In genomic region chr11:27233654-27234042, GRCh38 we compare ENCODE assay signal across 10 cellular contexts.
DNase-seq lines count a peak whose midpoint lies in the region; ATAC-seq and TF ChIP-seq lines count a peak whose summit lies in the region.
"Had no signal": no experiment of that assay in that cellular context is flagged by ENCODE, and none has a peak within 500 bp of the region (broad histone marks: within the 10 kb centered on the region; RNA-seq: fewer than 3 reads in every experiment).

No MANE protein-coding gene starts in this region.

- H3K27me3 ChIP-seq in Panc1 (ENCODE audit: control insufficient read depth, insufficient read depth, low read length), result no peaks in the 10 kb centered on the region

- no peaks in the 10 kb centered on the region for H3K36me3 ChIP-seq in Panc1 (ENCODE audit: control insufficient read depth, insufficient read depth, low read length)

- in situ Hi-C loops in Panc1 (cut with HindIII; ENCODE audit: low pct_unique_long_range_greater_than_20kb, low sequenced_read_pairs), result no loop called here

- intact Hi-C loops in Panc1 (cut with micrococcal nuclease; ENCODE audit: unreplicated experiment), result no loop called here

- H3K9me3 ChIP-seq in Panc1 (ENCODE audit: control insufficient read depth, insufficient read depth, low read depth, low read length), result no peaks in the 10 kb centered on the region

- POLR2A ChIA-PET in Panc1 (lab: Charles Lee), result no interaction called here

- peaks cover 16% of the 10 kb centered on the region for H3K4me1 ChIP-seq in Panc1 (ENCODE audit: control insufficient read depth, insufficient read depth, low read length)

- no peak overlapping the region for H3K4me3 ChIP-seq in Panc1 (ENCODE audit: low read depth in 2 of 2, low read length in 2 of 2)

- no peak for TF ChIP-seq CTCF in Panc1 (IDR thresholded peaks at IDR 0.05)

- no TSS peak for BruUV-seq in Panc1 (replicated peaks; lab: Mats Ljungman, UMichigan)

- DNase-seq in Panc1 (ENCODE audit: low read depth, low spot score) (no peak), pons (ENCODE audit: low spot score) (peak; percentile 28), RPMI8226 (no peak), NCI-H510A treated with DMSO at 0.1 percent for 48 hours (lab: John Stamatoyannopoulos, UW) (no peak), amygdala (lab: John Stamatoyannopoulos, UW) (no peak)
- no peak for DNase-seq in activated CD8-positive, alpha-beta memory T cell treated with anti-CD3 and anti-CD28 coated beads, Interleukin-2, amount 50 U/mL, for 4 hours
- DNase-seq: activated naive CD8-positive, alpha-beta T cell treated with anti-CD3 and anti-CD28 coated beads, Interleukin-2, amount 10 ng/mL, durations not matched to agents 7 days and 5 days; NK-92 treated with Interleukin-12 subunit alpha and Interleukin-12 subunit beta, amount 100 ng/mL, for 24 hours had no signal

- ATAC-seq in GM18873 (IDR thresholded peaks at IDR 0.05; ENCODE audit: low FRiP score, unreplicated experiment) (peak; percentile 19), HG02678 (IDR thresholded peaks at IDR 0.05; ENCODE audit: unreplicated experiment) (peak; percentile 21), Panc1 (peak; percentile 28; the same call in 1 of the 2 replicates)

- CTCF ChIA-PET in Panc1 (lab: Charles Lee), result interaction anchor here (0.6 kb wide), 1 partner anchor 327 kb away, joined by 4 read pairs; no protein-coding TSS in a partner anchor

- peak overlapping the region; percentile 54 for H3K27ac ChIP-seq in Panc1 (ENCODE audit: low read length)
